8 cellular contexts compared by ENCODE assay signal in genomic region chr6:37791156-37791919, GRCh38. TPM values are rescaled to one million over a fixed set of nuclear protein-coding genes. Genes with fewer than 3 reads are reported as not detected.
DNase-seq lines count a peak whose midpoint lies in the region; ATAC-seq, FAIRE-seq and TF ChIP-seq lines count a peak whose summit lies in the region.

No MANE protein-coding gene starts in this region.

- FAIRE-seq in bronchial epithelial cell (lab: Jason Lieb, UNC): peak; percentile 18
- peak; percentile 77 for FAIRE-seq in islet of Langerhans (lab: Jason Lieb, UNC)

- H3K4me3 Mint-ChIP-seq in activated B cell treated with CpG ODN at 0.5 μM for 24 hours: no peak overlapping the region

- DNase-seq in AG10803 (ENCODE audit: low read depth) (peak; percentile 97), NCI-H345 (lab: John Stamatoyannopoulos, UW) (peak; percentile 90), activated B cell treated with CpG ODN at 0.5 μM for 24 hours (peak; percentile 66), bronchial epithelial cell (ENCODE audit: low read depth) (peak; percentile 97)
- DNase-seq in stimulated activated CD4-positive, alpha-beta T cell treated with anti-CD3 and anti-CD28 coated beads, Interleukin-1b, Interleukin-23, amount 100 ng/mL, for 1 hour (ENCODE audit: low read depth in 2 of 2): peak; percentile 63 to 70

- POLR2A ChIA-PET in activated B cell treated with CpG ODN at 0.5 μM for 24 hours (lab: Charles Lee): interaction anchor here (0.6 to 1.8 kb wide), 3 partner anchors 9 to 29 kb away, joined by 3 to 8 read pairs (median 7); partner anchors contain the start of gene ZFAND3

- peak; percentile 85 for TF ChIP-seq CTCF in AG10803 (conservative IDR thresholded peaks at IDR 0.05; ENCODE audit: low read length)
- TF ChIP-seq CTCF in activated B cell treated with CpG ODN at 0.5 μM for 24 hours (IDR thresholded peaks at IDR 0.05): peak; percentile 73
- TF ChIP-seq CTCF in bronchial epithelial cell (IDR thresholded peaks at IDR 0.05; ENCODE audit: insufficient read depth, low read length, severe bottlenecking): peak; percentile 96

- H3K27me3 ChIP-seq in bronchial epithelial cell (ENCODE audit: control insufficient read depth, insufficient read depth, low read length): no peaks in the 10 kb centered on the region

- no peaks in the 10 kb centered on the region for H3K36me3 Mint-ChIP-seq in activated B cell treated with CpG ODN at 0.5 μM for 24 hours (ENCODE audit: low read depth)

- peaks cover 7% of the 10 kb centered on the region for H3K4me1 Mint-ChIP-seq in activated B cell treated with CpG ODN at 0.5 μM for 24 hours

- H3K9me3 Mint-ChIP-seq in activated B cell treated with CpG ODN at 0.5 μM for 24 hours: no peaks in the 10 kb centered on the region

- CTCF ChIA-PET in activated B cell treated with CpG ODN at 0.5 μM for 24 hours (lab: Charles Lee): interaction anchor here (0.9 to 2.4 kb wide), 6 partner anchors 9 to 703 kb away, joined by 3 to 12 read pairs (median 4); no protein-coding TSS in a partner anchor

- no peaks in the 10 kb centered on the region for H3K27me3 Mint-ChIP-seq in activated B cell treated with CpG ODN at 0.5 μM for 24 hours

- ATAC-seq in GM19025 (IDR thresholded peaks at IDR 0.05; ENCODE audit: low read depth, unreplicated experiment) (peak; percentile 99), HG03354 (IDR thresholded peaks at IDR 0.05; ENCODE audit: poor library complexity, severe bottlenecking, unreplicated experiment) (peak; percentile 93), activated B cell treated with CpG ODN at 0.5 μM for 24 hours (ENCODE audit: low read depth) (peak; percentile 100)

- intact Hi-C loops in activated B cell treated with CpG ODN at 0.5 μM for 24 hours (cut with micrococcal nuclease): loop anchor here (1.0 to 10.0 kb wide), 8 partner anchors 28 to 881 kb away; partner anchors contain the start of gene ZFAND3

- no peak overlapping the region for H3K4me3 ChIP-seq in AG10803 (ENCODE audit: low read length)
- H3K4me3 ChIP-seq in bronchial epithelial cell (ENCODE audit: low read depth, low read length): no peak overlapping the region

- H3K36me3 ChIP-seq in bronchial epithelial cell (ENCODE audit: control insufficient read depth, insufficient read depth, low read length): no peaks in the 10 kb centered on the region

- H3K27ac Mint-ChIP-seq in activated B cell treated with CpG ODN at 0.5 μM for 24 hours: no peak overlapping the region

RNA-seq across cellular contexts. Expression of gene ZFAND3, which starts 28.2 kb away (rescaled TPM):
- total RNA-seq in activated B cell treated with CpG ODN at 0.5 μM for 24 hours (56.3 and 60.1 TPM in 2 replicates), bronchial epithelial cell (25.5 and 41.3 TPM in 2 replicates)
